In genomic region chr11:3877252-3878035, GRCh38 we compare ENCODE assay signal across 10 cellular contexts. TPM values are rescaled to one million over a fixed set of nuclear protein-coding genes. Genes with fewer than 3 reads are reported as not detected.
DNase-seq lines count a peak whose midpoint lies in the region; ATAC-seq, FAIRE-seq and TF ChIP-seq lines count a peak whose summit lies in the region.
"Had no signal": no experiment of that assay in that cellular context is flagged by ENCODE, and none has a peak within 500 bp of the region (broad histone marks: within the 10 kb centered on the region; RNA-seq: fewer than 3 reads in every experiment).

No MANE protein-coding gene starts in this region.

- no peaks in the 10 kb centered on the region for H3K27me3 Mint-ChIP-seq in MCF 10A (ENCODE audit: insufficient read depth, unreplicated experiment)
- H3K27me3 Mint-ChIP-seq in mesothelial cell of epicardium (ENCODE audit: low read depth): no peaks in the 10 kb centered on the region

- TF ChIP-seq RAD21 in GM12878 (IDR thresholded peaks at IDR 0.05; ENCODE audit: insufficient read depth, low read depth, low read length): no peak

- no peaks in the 10 kb centered on the region for H3K27me3 ChIP-seq in breast epithelium
- no peaks in the 10 kb centered on the region for H3K27me3 ChIP-seq in GM12878 (replicated peaks in 1 of 2; ENCODE audit: control insufficient read depth in 2 of 2, insufficient read depth in 2 of 2, low read length in 1 of 2)
- H3K27me3 ChIP-seq in esophagus squamous epithelium: no peaks in the 10 kb centered on the region
- H3K27me3 ChIP-seq in BE2C: no peaks in the 10 kb centered on the region
- H3K27me3 ChIP-seq: uterus had no signal

- POLR2A ChIA-PET in MCF 10A (lab: Yijun Ruan, JAX) (interaction anchor here (0.6 kb wide), 1 partner anchor 22 kb away, joined by 4 read pairs; the partner anchor contains the start of gene STIM1), GM12878 (lab: Charles Lee) (interaction anchor here (0.7 to 18.1 kb wide), 12 partner anchors 11 to 181 kb away, joined by 3 to 405 read pairs (median 4); partner anchors contain the start of genes RHOG and STIM1)

- SMC1A ChIA-PET in GM12878 (lab: Charles Lee; ENCODE audit: uncharacterized antibody, unreplicated experiment): interaction anchor here (0.6 to 23.8 kb wide), 22 partner anchors 10 to 195 kb away, joined by 3 to 633 read pairs (median 4); partner anchors contain the start of gene STIM1

- DNase-seq in breast epithelium (ENCODE audit: low spot score in 2 of 2) (no peak), MCF 10A (ENCODE audit: unreplicated experiment) (no peak), GM12878 (ENCODE audit: low read depth, low spot score) (no peak), mesothelial cell of epicardium (ENCODE audit: low spot score in 2 of 2, unreplicated experiment in 2 of 2) (no peak), NCI-H2107 (lab: John Stamatoyannopoulos, UW) (no peak), esophagus squamous epithelium (lab: John Stamatoyannopoulos, UW) (no peak), BE2C (no peak)
- DNase-seq: activated T-cell treated with anti-CD3 and anti-CD28 coated beads, Interleukin-2, amount 50 U/mL, for 4 hours; uterus had no signal

- no peak overlapping the region for H3K4me3 Mint-ChIP-seq in MCF 10A (ENCODE audit: unreplicated experiment)
- H3K4me3 Mint-ChIP-seq in mesothelial cell of epicardium: no peak overlapping the region
- H3K4me3 Mint-ChIP-seq: activated T-cell treated with anti-CD3 and anti-CD28 coated beads, Interleukin-2, amount 50 U/mL, for 4 hours had no signal

- TF ChIP-seq CTCF in breast epithelium (IDR thresholded peaks at IDR 0.05) (no peak), MCF 10A (IDR thresholded peaks at IDR 0.05; ENCODE audit: unreplicated experiment) (no peak), GM12878 (IDR thresholded peaks at IDR 0.05 in 2 of 3, conservative IDR thresholded peaks at IDR 0.05 in 1 of 3; ENCODE audit: control insufficient read depth in 2 of 3, extremely low read depth in 1 of 3, insufficient read depth in 1 of 3, low read depth in 3 of 3, low read length in 3 of 3) (no peak), mesothelial cell of epicardium (IDR thresholded peaks at IDR 0.05; ENCODE audit: unreplicated experiment) (no peak), esophagus squamous epithelium (IDR thresholded peaks at IDR 0.05) (no peak), BE2C (IDR thresholded peaks at IDR 0.05; ENCODE audit: low read depth, low read length) (no peak)

- H3K27ac ChIP-seq in breast epithelium: peak overlapping the region; percentile 45 to 57
- H3K27ac ChIP-seq in GM12878 (ENCODE audit: control insufficient read depth, insufficient read depth): peak overlapping the region; percentile 83
- peak overlapping the region in 2 of 4 donors; percentile 43 to 44 for H3K27ac ChIP-seq in esophagus squamous epithelium

- no peak for FAIRE-seq in GM12878 (lab: Jason Lieb, UNC)

- H3K4me1 ChIP-seq in breast epithelium (peaks cover 0 to 9% of the 10 kb centered on the region in 2 donors), GM12878 (ENCODE audit: control insufficient read depth, insufficient read depth, low read length) (peaks cover 51% of the 10 kb centered on the region), esophagus squamous epithelium (peaks cover 25 to 84% (median 27%) of the 10 kb centered on the region in 3 donors), BE2C (no peaks in the 10 kb centered on the region; the same call in 1 of the 2 replicates)
- H3K4me1 ChIP-seq: uterus had no signal

- H3K36me3 Mint-ChIP-seq in MCF 10A (ENCODE audit: insufficient read depth, unreplicated experiment) (no peaks in the 10 kb centered on the region), mesothelial cell of epicardium (no peaks in the 10 kb centered on the region)

- no peak overlapping the region; the same call in none of the 2 replicates for H2AFZ ChIP-seq in GM12878 (ENCODE audit: control insufficient read depth, low read depth, low read length)

- BruUV-seq in MCF 10A (replicated peaks; lab: Mats Ljungman, UMichigan) (no TSS peak), GM12878 (replicated peaks; lab: Mats Ljungman, UMichigan) (no TSS peak)

- H3K9me3 Mint-ChIP-seq in MCF 10A (ENCODE audit: unreplicated experiment): no peaks in the 10 kb centered on the region
- H3K9me3 Mint-ChIP-seq in mesothelial cell of epicardium: no peaks in the 10 kb centered on the region
- H3K9me3 Mint-ChIP-seq: activated T-cell treated with anti-CD3 and anti-CD28 coated beads, Interleukin-2, amount 50 U/mL, for 4 hours had no signal

- CTCF ChIA-PET in MCF 10A (lab: Yijun Ruan, JAX): interaction anchor here (0.5 to 2.7 kb wide), 5 partner anchors 11 to 1074 kb away, joined by 3 to 11 read pairs (median 5); partner anchors contain the start of gene STIM1
- CTCF ChIA-PET in GM12878 (lab: Yijun Ruan, JAX): interaction anchor here (1.0 to 37.4 kb wide), 7 partner anchors 17 to 195 kb away, joined by 4 to 1047 read pairs (median 5); partner anchors contain the start of genes RHOG and STIM1

- in situ Hi-C loops in GM12878 (cut with MboI): no loop called here

- H4K20me1 ChIP-seq in GM12878 (ENCODE audit: control insufficient read depth, insufficient read depth): no peaks in the 10 kb centered on the region

- peaks cover 26% of the 10 kb centered on the region for H3K4me1 Mint-ChIP-seq in MCF 10A (ENCODE audit: insufficient read depth, unreplicated experiment)
- peaks cover 16% of the 10 kb centered on the region for H3K4me1 Mint-ChIP-seq in mesothelial cell of epicardium

- ATAC-seq in GM12878: no peak
- no peak for ATAC-seq in GM19452 (IDR thresholded peaks at IDR 0.05; ENCODE audit: unreplicated experiment)
- ATAC-seq: activated T-cell treated with anti-CD3 and anti-CD28 coated beads, Interleukin-2, amount 50 U/mL, for 4 hours had no signal

- peak overlapping the region; percentile 47 for H3K9ac ChIP-seq in GM12878 (ENCODE audit: control insufficient read depth, insufficient read depth, low read length)

- WGBS in GM12878 (ENCODE audit: insufficient coverage, insufficient replicate concordance, low lambda C conversion rate, missing lambda C conversion rate): 0% methylated on average over 5 of the region's 5 CpGs
- 49 to 57% methylated on average over 4 to 5 of the region's 5 CpGs for WGBS in esophagus squamous epithelium, 2 donors

- H3K36me3 ChIP-seq in breast epithelium: no peaks in the 10 kb centered on the region
- no peaks in the 10 kb centered on the region for H3K36me3 ChIP-seq in GM12878 (ENCODE audit: control insufficient read depth in 2 of 2, insufficient read depth in 2 of 2, low read length in 1 of 2)
- H3K36me3 ChIP-seq in esophagus squamous epithelium: no peaks in the 10 kb centered on the region
- H3K36me3 ChIP-seq in BE2C: no peaks in the 10 kb centered on the region
- H3K36me3 ChIP-seq: uterus had no signal

- H3K9me3 ChIP-seq in breast epithelium (no peaks in the 10 kb centered on the region), GM12878 (replicated peaks; ENCODE audit: control insufficient read depth, insufficient read depth, low read length) (no peaks in the 10 kb centered on the region), esophagus squamous epithelium (no peaks in the 10 kb centered on the region), BE2C (no peaks in the 10 kb centered on the region)
- H3K9me3 ChIP-seq: uterus had no signal

- peak overlapping the region; percentile 92 for H3K4me2 ChIP-seq in GM12878 (ENCODE audit: control insufficient read depth, insufficient read depth)

- TF ChIP-seq POLR2A in breast epithelium (IDR thresholded peaks at IDR 0.05) (no peak), GM12878 (IDR thresholded peaks at IDR 0.05; ENCODE audit: low read depth, low read length) (no peak), esophagus squamous epithelium (IDR thresholded peaks at IDR 0.05) (no peak)

- no peak overlapping the region for H3K4me3 ChIP-seq in breast epithelium
- H3K4me3 ChIP-seq in GM12878: peak overlapping the region; percentile 38
- H3K4me3 ChIP-seq in esophagus squamous epithelium: no peak overlapping the region
- no peak overlapping the region for H3K4me3 ChIP-seq in BE2C (ENCODE audit: low read depth, low read length)
- H3K4me3 ChIP-seq: uterus had no signal

- TF ChIP-seq EP300 in GM12878 (IDR thresholded peaks at IDR 0.05; ENCODE audit: borderline replicate concordance in 1 of 2, control insufficient read depth in 1 of 2, low read depth in 2 of 2, low read length in 2 of 2): no peak

- H3K79me2 ChIP-seq in GM12878 (ENCODE audit: control insufficient read depth, insufficient read depth, low read length): peaks cover 82% of the 10 kb centered on the region

- intact Hi-C loops in breast epithelium (cut with DNase I; ENCODE audit: low total_unique reads): no loop called here
- intact Hi-C loops in MCF 10A (cut with micrococcal nuclease): no loop called here
- intact Hi-C loops in GM12878 (cut with micrococcal nuclease; ENCODE audit: unreplicated experiment): loop anchor here (1.0 to 2.0 kb wide), 2 partner anchors 23 to 36 kb away; partner anchors contain the start of gene STIM1
- intact Hi-C loops in esophagus squamous epithelium (cut with DNase I): no loop called here

- no peak overlapping the region for H3K27ac Mint-ChIP-seq in MCF 10A (ENCODE audit: low read depth, unreplicated experiment)
- H3K27ac Mint-ChIP-seq in mesothelial cell of epicardium: peak overlapping the region; percentile 58

- RAD21 ChIA-PET in GM12878 (lab: Charles Lee; ENCODE audit: unreplicated experiment): interaction anchor here (0.7 to 16.8 kb wide), 16 partner anchors 7 to 217 kb away, joined by 3 to 253 read pairs (median 10); partner anchors contain the start of genes RHOG, RRM1 and STIM1

RNA-seq across cellular contexts. Expression of gene STIM1, which starts 22.0 kb away (rescaled TPM):
- total RNA-seq in breast epithelium (10 to 100 TPM; 44.2 to 68.2 (median 47.9) TPM), MCF 10A (2022) (41.2 and 56.2 TPM in 2 replicates), GM12878 (2014; rRNA removed) (21.6 and 24.0 TPM in 2 replicates), GM12878 (2014; rRNA removed; fragmentation: Illumina TruSeq; extraction: Trizol) (24.9 and 26.0 TPM in 2 replicates), GM12878 (2021) (55.9 and 57.7 TPM in 2 replicates), mesothelial cell of epicardium (41.2 to 43.9 TPM (median 43.7 TPM) in 3 replicates), esophagus squamous epithelium (100 to 1,000 TPM in 1 of 4 donors, 10 to 100 TPM in 3; 50.1 to 112 (median 63.3) TPM)
- 113 and 116 TPM in 2 replicates for total RNA-seq in GM12878 (2013; cell fraction: nucleolus; rRNA removed)
- polyA plus RNA-seq in GM12878 (2011; ENCODE audit: low read depth): 36.6 TPM
- polyA plus RNA-seq in GM12878 (2011; rRNA removed) (36.3 and 39.3 TPM in 2 replicates), GM12878 (2014; fragmentation: Illumina TruSeq; extraction: Trizol) (29.1 and 37.0 TPM in 2 replicates), GM12878 (2014; fragmentation: Nextera tagmentation; extraction: Ambion mirVana) (1 to 10 TPM; 8.6 to 9.9 TPM), GM12878 (2014; rRNA removed) (26.7 and 31.0 TPM in 2 replicates), GM12878 (2016; fragmentation: Nextera tagmentation; extraction: Ambion mirVana) (10 to 100 TPM; 31.8 to 36.8 TPM)
- polyA plus RNA-seq in GM12878 (2011; cell fraction: cytosol; rRNA removed): 40.8 and 42.5 TPM in 2 replicates
- polyA plus RNA-seq in GM12878 (2011; cell fraction: nucleus; rRNA removed): 68.6 and 72.6 TPM in 2 replicates
- 45.2 and 48.9 TPM in 2 replicates for polyA plus RNA-seq in GM12878 (2012)
- 143 and 245 TPM in 2 replicates for polyA minus RNA-seq in GM12878 (2011; rRNA and poly(A)+ RNA removed)
- polyA minus RNA-seq in GM12878 (2011; cell fraction: cytosol; rRNA and poly(A)+ RNA removed): 25.1 and 38.3 TPM in 2 replicates
- 42.4 and 62.3 TPM in 2 replicates for polyA minus RNA-seq in GM12878 (2011; cell fraction: nucleus; rRNA and poly(A)+ RNA removed)
- polyA plus RNA-seq in BE2C (2012; ENCODE audit: insufficient read depth, insufficient read length, low read depth): 29.2 TPM

RNA-seq across cellular contexts. Expression of gene RHOG, which starts 36.7 kb away (rescaled TPM):
- total RNA-seq in breast epithelium (10 to 100 TPM; 37.0 to 68.2 (median 37.0) TPM), MCF 10A (2022) (32.6 and 35.7 TPM in 2 replicates), GM12878 (2014; rRNA removed) (56.2 and 64.7 TPM in 2 replicates), GM12878 (2014; rRNA removed; fragmentation: Illumina TruSeq; extraction: Trizol) (47.7 and 48.8 TPM in 2 replicates), GM12878 (2021) (128 and 137 TPM in 2 replicates), mesothelial cell of epicardium (23.8 to 24.7 TPM (median 24.2 TPM) in 3 replicates), esophagus squamous epithelium (10 to 100 TPM; 51.6 to 84.5 (median 72.7) TPM)
- 35.7 and 37.8 TPM in 2 replicates for total RNA-seq in GM12878 (2013; cell fraction: nucleolus; rRNA removed)
- 51.6 TPM for polyA plus RNA-seq in GM12878 (2011; ENCODE audit: low read depth)
- polyA plus RNA-seq in GM12878 (2011; rRNA removed) (45.0 and 121 TPM in 2 replicates), GM12878 (2014; fragmentation: Illumina TruSeq; extraction: Trizol) (51.4 and 98.2 TPM in 2 replicates), GM12878 (2014; fragmentation: Nextera tagmentation; extraction: Ambion mirVana) (10 to 100 TPM; 16.0 to 42.0 TPM), GM12878 (2014; rRNA removed) (172 and 192 TPM in 2 replicates), GM12878 (2016; fragmentation: Nextera tagmentation; extraction: Ambion mirVana) (100 to 1,000 TPM in 1 of 2 experiments, 10 to 100 TPM in 1; 91.4 to 109 TPM)
- polyA plus RNA-seq in GM12878 (2011; cell fraction: cytosol; rRNA removed): 237 and 296 TPM in 2 replicates
- 108 and 111 TPM in 2 replicates for polyA plus RNA-seq in GM12878 (2011; cell fraction: nucleus; rRNA removed)
- 103 and 132 TPM in 2 replicates for polyA plus RNA-seq in GM12878 (2012)
- polyA minus RNA-seq in GM12878 (2011; rRNA and poly(A)+ RNA removed): 171 and 213 TPM in 2 replicates
- polyA minus RNA-seq in GM12878 (2011; cell fraction: cytosol; rRNA and poly(A)+ RNA removed): 95.8 and 106 TPM in 2 replicates
- polyA minus RNA-seq in GM12878 (2011; cell fraction: nucleus; rRNA and poly(A)+ RNA removed): 45.0 and 71.6 TPM in 2 replicates
- 130 TPM for polyA plus RNA-seq in BE2C (2012; ENCODE audit: insufficient read depth, insufficient read length, low read depth)
